In genomic region chr2:9021563-9022211, GRCh38 we compare ENCODE assay signal across 1 cellular context.
TF ChIP-seq lines count a peak whose summit lies in the region.

No MANE protein-coding gene starts in this region.

TF ChIP-seq in WTC11, 78 proteins besides CTCF, POLR2A, EP300 and RAD21 (continued from another document):
- TF ChIP-seq ZBTB43 (CRISPR knock-in tag; IDR thresholded peaks at IDR 0.05), result no peak
- TF ChIP-seq ETV6 (CRISPR knock-in tag; IDR thresholded peaks at IDR 0.05), result no peak
- TF ChIP-seq NR2C2 (CRISPR knock-in tag; IDR thresholded peaks at IDR 0.05), result no peak
- no peak for TF ChIP-seq NFATC4 (CRISPR knock-in tag; IDR thresholded peaks at IDR 0.05)
- TF ChIP-seq STAT6 (CRISPR knock-in tag; conservative IDR thresholded peaks at IDR 0.05; ENCODE audit: low read depth), result no peak
- TF ChIP-seq ZNF281 (CRISPR knock-in tag; IDR thresholded peaks at IDR 0.05), result no peak
- TF ChIP-seq ZSCAN18 (CRISPR knock-in tag; IDR thresholded peaks at IDR 0.05), result no peak
- TF ChIP-seq ZNF396 (CRISPR knock-in tag; IDR thresholded peaks at IDR 0.05; ENCODE audit: borderline replicate concordance), result no peak
- TF ChIP-seq E2F5 (CRISPR knock-in tag; IDR thresholded peaks at IDR 0.05), result no peak
